In the genomic region with DNA sequence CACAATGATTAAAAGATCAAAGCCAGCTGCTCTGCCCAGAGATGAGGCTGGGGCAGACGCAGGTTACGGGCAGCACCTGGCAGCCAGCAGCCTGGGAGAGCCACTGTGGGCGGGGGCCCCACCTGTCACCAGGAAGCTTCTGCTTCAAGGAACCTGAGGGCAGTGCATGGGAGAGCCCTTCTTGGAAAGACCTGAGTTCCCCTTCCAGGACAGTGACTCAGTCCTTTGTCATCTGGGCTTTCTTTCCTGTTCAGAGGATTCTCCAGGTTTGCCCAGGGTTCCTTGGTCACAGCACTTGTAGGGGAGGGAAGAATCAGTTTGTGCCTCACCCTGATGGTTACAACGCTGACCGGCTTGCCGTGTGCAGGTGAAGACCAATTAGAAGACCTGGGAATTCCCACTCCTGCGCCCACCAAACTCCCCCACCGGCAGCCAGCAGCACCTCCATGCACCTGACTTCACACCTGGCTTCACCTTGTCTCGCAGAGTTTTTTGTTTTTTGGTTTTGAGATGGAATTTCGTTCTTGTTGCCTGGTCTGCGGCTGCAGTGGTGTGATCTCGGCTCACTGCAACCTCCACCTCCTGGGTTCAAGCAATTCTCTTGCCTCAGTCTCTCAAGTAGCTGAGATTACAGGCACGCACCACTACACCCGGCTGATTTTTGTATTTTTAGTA, we compare ENCODE assay signal across 8 cellular contexts. TPM values are rescaled to one million over a fixed set of nuclear protein-coding genes. Genes with fewer than 3 reads are reported as not detected.
DNase-seq lines count a peak whose midpoint lies in the region; ATAC-seq and TF ChIP-seq lines count a peak whose summit lies in the region.
"Had no signal": no experiment of that assay in that cellular context is flagged by ENCODE, and none has a peak within 500 bp of the region (broad histone marks: within the 10 kb centered on the region; RNA-seq: fewer than 3 reads in every experiment).

No MANE protein-coding gene starts in this region.

- WGBS in testis, 2 donors: 85 to 86% methylated on average over 11 to 14 of the region's 14 CpGs

- peak overlapping the region; percentile 75 for H3K4me3 Mint-ChIP-seq in activated naive CD8-positive, alpha-beta T cell
- H3K4me3 Mint-ChIP-seq in natural killer cell treated with Interleukin-12 subunit alpha and Interleukin-12 subunit beta and Interleukin-15 and Interleukin-18, amount 100 ng/mL, for 72 hours: peak overlapping the region; percentile 73

- H3K27ac ChIP-seq in testis: no peak overlapping the region

- no peak for TF ChIP-seq CTCF in testis (IDR thresholded peaks at IDR 0.05)

- peak overlapping the region; percentile 45; the same call in 1 of the 2 replicates for H3K4me3 ChIP-seq in GM08714 (ENCODE audit: low read length)
- H3K4me3 ChIP-seq in testis: no peak overlapping the region

- peaks cover 60% of the 10 kb centered on the region for H3K4me1 Mint-ChIP-seq in activated naive CD8-positive, alpha-beta T cell (ENCODE audit: low read depth)
- H3K4me1 Mint-ChIP-seq in natural killer cell treated with Interleukin-12 subunit alpha and Interleukin-12 subunit beta and Interleukin-15 and Interleukin-18, amount 100 ng/mL, for 72 hours (ENCODE audit: low read depth in 2 of 2): peaks cover 47 to 52% of the 10 kb centered on the region in 2 donors

- H3K4me1 ChIP-seq in testis: no peaks in the 10 kb centered on the region

- no peaks in the 10 kb centered on the region for H3K9me3 ChIP-seq in testis

- H3K36me3 Mint-ChIP-seq in activated naive CD8-positive, alpha-beta T cell: peaks cover 4% of the 10 kb centered on the region
- no peaks in the 10 kb centered on the region for H3K36me3 Mint-ChIP-seq in natural killer cell treated with Interleukin-12 subunit alpha and Interleukin-12 subunit beta and Interleukin-15 and Interleukin-18, amount 100 ng/mL, for 72 hours

- peak overlapping the region; percentile 87 for H3K27ac Mint-ChIP-seq in activated naive CD8-positive, alpha-beta T cell
- H3K27ac Mint-ChIP-seq in natural killer cell treated with Interleukin-12 subunit alpha and Interleukin-12 subunit beta and Interleukin-15 and Interleukin-18, amount 100 ng/mL, for 72 hours: peak overlapping the region; percentile 91 to 93

- TF ChIP-seq POLR2A in GM18505 (IDR thresholded peaks at IDR 0.05; ENCODE audit: borderline replicate concordance, extremely low read depth, insufficient read depth, insufficient read length): no peak
- no peak for TF ChIP-seq POLR2A in testis (IDR thresholded peaks at IDR 0.05)

- H3K27me3 Mint-ChIP-seq in activated naive CD8-positive, alpha-beta T cell: no peaks in the 10 kb centered on the region
- no peaks in the 10 kb centered on the region for H3K27me3 Mint-ChIP-seq in natural killer cell treated with Interleukin-12 subunit alpha and Interleukin-12 subunit beta and Interleukin-15 and Interleukin-18, amount 100 ng/mL, for 72 hours

- intact Hi-C loops in testis (cut with DNase I; ENCODE audit: low total_unique reads): no loop called here

- H3K9me3 Mint-ChIP-seq in activated naive CD8-positive, alpha-beta T cell (ENCODE audit: low read depth): no peaks in the 10 kb centered on the region
- H3K9me3 Mint-ChIP-seq in natural killer cell treated with Interleukin-12 subunit alpha and Interleukin-12 subunit beta and Interleukin-15 and Interleukin-18, amount 100 ng/mL, for 72 hours: no peaks in the 10 kb centered on the region

- no peak for ATAC-seq in natural killer cell treated with Interleukin-12 subunit alpha and Interleukin-12 subunit beta and Interleukin-15 and Interleukin-18, amount 100 ng/mL, for 72 hours
- ATAC-seq in HG03521 (IDR thresholded peaks at IDR 0.05; ENCODE audit: unreplicated experiment): no peak
- ATAC-seq in GM18505 (IDR thresholded peaks at IDR 0.05; ENCODE audit: unreplicated experiment): no peak

- no peaks in the 10 kb centered on the region for H3K36me3 ChIP-seq in testis (ENCODE audit: low read depth, missing control alignments)

- H3K27me3 ChIP-seq in testis: no peaks in the 10 kb centered on the region

- DNase-seq in NAMALWA (ENCODE audit: low spot score) (peak; percentile 62), testis (no peak)
- DNase-seq in natural killer cell treated with Interleukin-12 subunit alpha and Interleukin-12 subunit beta and Interleukin-15 and Interleukin-18, amount 100 ng/mL, for 72 hours (ENCODE audit: low spot score): no peak
- DNase-seq: NCI-H1092 treated with DMSO at 0.1 percent for 48 hours had no signal

RNA-seq across cellular contexts. Expression of a gene that starts 2.0 kb away (rescaled TPM):
- 1 to 10 TPM; 4.8 to 4.9 TPM for total RNA-seq in natural killer cell treated with Interleukin-12 subunit alpha and Interleukin-12 subunit beta and Interleukin-15 and Interleukin-18, amount 100 ng/mL, for 72 hours
- total RNA-seq in testis: under 1 TPM in 1 of 2 donors, not detected in 1; 0.31 TPM
- polyA plus RNA-seq in testis (ENCODE audit: insufficient read depth, low read depth, low replicate concordance): 0.66 TPM

RNA-seq across cellular contexts. Expression of a gene that starts 57.3 kb away (rescaled TPM):
- not detected for total RNA-seq in natural killer cell treated with Interleukin-12 subunit alpha and Interleukin-12 subunit beta and Interleukin-15 and Interleukin-18, amount 100 ng/mL, for 72 hours
- 1 to 10 TPM in 1 of 2 donors, under 1 TPM in 1; 0.19 to 3.1 TPM for total RNA-seq in testis
- polyA plus RNA-seq in testis (ENCODE audit: insufficient read depth, low read depth, low replicate concordance): 0.88 TPM

Comparison
In these comparisons a context has a peak if more than half of its experiments do, and no peak if none do; other contexts are left out.
1. RNA of a gene that starts 2.0 kb away (total RNA-seq): 4.8 to 4.9 TPM in natural killer cell treated with Interleukin-12 subunit alpha and Interleukin-12 subunit beta and Interleukin-15 and Interleukin-18, amount 100 ng/mL, for 72 hours; 0.31 TPM in testis; every median in the first group is over 4 times any median in the second.